8 cellular contexts compared by ENCODE assay signal in genomic region chr2:187842978-187843847, GRCh38.
A peak's percentile ranks its signal among the peaks of the same experiment; 100 is the strongest.
DNase-seq lines count a peak whose midpoint lies in the region; ATAC-seq, FAIRE-seq and TF ChIP-seq lines count a peak whose summit lies in the region.

No MANE protein-coding gene starts in this region.

- CTCF ChIA-PET in CD4-positive, alpha-beta T cell (lab: Charles Lee): no interaction called here

- peak; percentile 77 for TF ChIP-seq CTCF in D721Med (IDR thresholded peaks at IDR 0.05; ENCODE audit: insufficient read depth, missing control alignments)
- peak; percentile 55 for TF ChIP-seq CTCF in KMS-11 (conservative IDR thresholded peaks at IDR 0.05; ENCODE audit: low read depth, low read length)
- TF ChIP-seq CTCF in fibroblast of the aortic adventitia (IDR thresholded peaks at IDR 0.05; ENCODE audit: insufficient read depth, low read length): peak; percentile 60
- TF ChIP-seq CTCF in CD4-positive, alpha-beta T cell (IDR thresholded peaks at IDR 0.05): no peak

- no peaks in the 10 kb centered on the region for H3K27me3 ChIP-seq in KMS-11 (ENCODE audit: insufficient read depth, low read depth)
- H3K27me3 ChIP-seq in SJCRH30: no peaks in the 10 kb centered on the region
- H3K27me3 ChIP-seq in CD4-positive, alpha-beta T cell (ENCODE audit: control insufficient read depth, insufficient read depth, low read length): no peaks in the 10 kb centered on the region

- DNase-seq in D721Med (ENCODE audit: insufficient read length, low spot score) (no peak), SJCRH30 (peak; percentile 58 to 92), fibroblast of the aortic adventitia (ENCODE audit: low read depth) (peak; percentile 85), retina (peak; percentile 27)
- no peak for DNase-seq in stimulated activated CD4-positive, alpha-beta T cell treated with anti-CD3 and anti-CD28 coated beads, Interleukin-15, amount 100 ng/mL, for 24 hours
- DNase-seq in CD4-positive, alpha-beta T cell: no peak

- POLR2A ChIA-PET in CD4-positive, alpha-beta T cell (lab: Charles Lee): no interaction called here

- peaks cover 3% of the 10 kb centered on the region for H3K4me1 ChIP-seq in KMS-11 (ENCODE audit: low read depth, poor library complexity, severe bottlenecking)
- H3K4me1 ChIP-seq in SJCRH30: no peaks in the 10 kb centered on the region

- no peaks in the 10 kb centered on the region for H3K27me3 Mint-ChIP-seq in CD4-positive, alpha-beta T cell

- no peak overlapping the region for H3K9ac ChIP-seq in KMS-11

- H3K4me1 Mint-ChIP-seq in CD4-positive, alpha-beta T cell (ENCODE audit: low read depth): no peaks in the 10 kb centered on the region

- H3K4me2 ChIP-seq in KMS-11: no peak overlapping the region

- H4K20me1 ChIP-seq in KMS-11 (ENCODE audit: insufficient read depth): no peaks in the 10 kb centered on the region

- H3K9me3 ChIP-seq in SJCRH30 (replicated peaks): no peaks in the 10 kb centered on the region
- no peaks in the 10 kb centered on the region for H3K9me3 ChIP-seq in CD4-positive, alpha-beta T cell (ENCODE audit: control insufficient read depth, low read length)

- H3K4me3 ChIP-seq in KMS-11 (IDR thresholded peaks at IDR 0.05; ENCODE audit: insufficient read depth, low read depth, low read length): no peak overlapping the region
- H3K4me3 ChIP-seq in SJCRH30: no peak overlapping the region; the same call in 1 of the 2 replicates
- no peak overlapping the region for H3K4me3 ChIP-seq in fibroblast of the aortic adventitia (ENCODE audit: low read depth, low read length)

- H3K36me3 Mint-ChIP-seq in CD4-positive, alpha-beta T cell (ENCODE audit: low read depth): no peaks in the 10 kb centered on the region

- 0 out of 2 replicates have a peak overlapping the region, but pooled peaks have one; percentile 14 for H2AFZ ChIP-seq in KMS-11 (ENCODE audit: low read depth)

- H3K27ac ChIP-seq in KMS-11: no peak overlapping the region
- no peak overlapping the region for H3K27ac ChIP-seq in SJCRH30
- no peak overlapping the region for H3K27ac ChIP-seq in CD4-positive, alpha-beta T cell (ENCODE audit: low read depth, low read length)

- intact Hi-C loops in CD4-positive, alpha-beta T cell (cut with DNase I, micrococcal nuclease): no loop called here

- no peak for FAIRE-seq in D721Med (lab: Jason Lieb, UNC)

- H3K27ac Mint-ChIP-seq in CD4-positive, alpha-beta T cell: no peak overlapping the region

- no peaks in the 10 kb centered on the region for H3K79me2 ChIP-seq in KMS-11 (ENCODE audit: insufficient read depth, low read depth)

- H3K9me3 Mint-ChIP-seq in CD4-positive, alpha-beta T cell: no peaks in the 10 kb centered on the region

- H3K36me3 ChIP-seq in KMS-11 (ENCODE audit: insufficient read depth): no peaks in the 10 kb centered on the region
- H3K36me3 ChIP-seq in SJCRH30: no peaks in the 10 kb centered on the region

- peak; percentile 63 for ATAC-seq in GM19467 (IDR thresholded peaks at IDR 0.05; ENCODE audit: unreplicated experiment)
- no peak for ATAC-seq in CD4-positive, alpha-beta T cell (ENCODE audit: poor library complexity)

- no peak overlapping the region for H3K4me3 Mint-ChIP-seq in CD4-positive, alpha-beta T cell

Comparison
In these comparisons a context has a peak if more than half of its experiments do, and no peak if none do; other contexts are left out.
1. DNase-seq: peak in SJCRH30 (2 of 2), fibroblast of the aortic adventitia (single experiment) and retina (single experiment); none in D721Med (single experiment), stimulated activated CD4-positive, alpha-beta T cell treated with anti-CD3 and anti-CD28 coated beads, Interleukin-15, amount 100 ng/mL, for 24 hours (single experiment) and CD4-positive, alpha-beta T cell (0 of 10).